ENCODE assay signal across 8 cellular contexts in genomic region chr7:99408347-99409191, GRCh38.
A peak's percentile ranks its signal among the peaks of the same experiment; 100 is the strongest.
DNase-seq lines count a peak whose midpoint lies in the region; ATAC-seq and TF ChIP-seq lines count a peak whose summit lies in the region.

BUD31 (plus strand) TSS chr7:99408969; CDS start chr7:99411093, 2,124 bp downstream.
A gene with protein sequence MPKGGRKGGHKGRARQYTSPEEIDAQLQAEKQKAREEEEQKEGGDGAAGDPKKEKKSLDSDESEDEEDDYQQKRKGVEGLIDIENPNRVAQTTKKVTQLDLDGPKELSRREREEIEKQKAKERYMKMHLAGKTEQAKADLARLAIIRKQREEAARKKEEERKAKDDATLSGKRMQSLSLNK (minus strand): TSS chr7:99408597. CDS start chr7:99408548, 49 bp downstream.

- peak; percentile 87 for TF ChIP-seq POLR2A in GM18951 (IDR thresholded peaks at IDR 0.05; ENCODE audit: extremely low read depth, insufficient read depth, insufficient read length)

- peak; percentile 96 for DNase-seq in AG08395 (ENCODE audit: low spot score)
- DNase-seq in NCI-H345 (lab: John Stamatoyannopoulos, UW): peak; percentile 95
- peak; percentile 81 to 86 (median 84) for DNase-seq in activated CD4-positive, CD25-positive, alpha-beta regulatory T cell (lab: John Stamatoyannopoulos, UW)
- peak; percentile 97 for DNase-seq in central memory CD4-positive, alpha-beta T cell
- DNase-seq in iris pigment epithelial cell (ENCODE audit: low read depth): peak; percentile 95
- peak; percentile 83 for DNase-seq in stimulated activated CD4-positive, alpha-beta T cell treated with anti-CD3 and anti-CD28 coated beads, Interleukin-12 subunit alpha, Interleukin-12 subunit beta, amount 100 ng/mL, for 4 hours

- ATAC-seq in HG03196 (IDR thresholded peaks at IDR 0.05; ENCODE audit: unreplicated experiment): peak; percentile 83

- in situ Hi-C loops in GM18951 (cut with MboI; ENCODE audit: low sequenced_read_pairs, unreplicated experiment): no loop called here

Comparison
In these comparisons a context has a peak if more than half of its experiments do, and no peak if none do; other contexts are left out.
1. Peak in every context shown above with its lines: DNase-seq and ATAC-seq.